Comparison of ENCODE assay signal across 10 cellular contexts in the genomic region with DNA sequence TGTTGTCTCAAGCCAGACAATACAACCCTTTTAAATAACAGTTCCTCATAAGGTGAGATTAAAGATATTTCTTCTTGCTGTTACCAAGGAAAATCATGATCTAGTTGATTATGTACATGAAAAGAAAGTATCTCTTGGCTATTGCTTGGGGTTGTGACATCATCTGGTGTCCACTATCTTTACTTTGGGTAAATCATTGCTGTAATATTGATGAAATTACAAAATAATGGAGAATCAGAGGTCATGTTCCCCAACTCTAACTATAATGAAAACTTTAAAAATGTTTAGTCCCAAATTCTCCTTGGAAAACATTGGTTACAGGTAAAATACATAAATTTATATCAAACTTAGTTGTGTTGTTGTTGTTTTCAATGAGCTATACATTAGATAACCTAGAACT.
"Had no signal": no experiment of that assay in that cellular context is flagged by ENCODE, and none has a peak within 500 bp of the region (broad histone marks: within the 10 kb centered on the region; RNA-seq: fewer than 3 reads in every experiment).

No MANE protein-coding gene starts in this region.

- H3K36me3 ChIP-seq: HAP-1 had no signal

- DNase-seq: GM23248, GOT3, H7, H9, HCEC 1CT, HFFc6 had no signal

- H3K4me3 ChIP-seq: GM23248, GM23338, HAP-1 had no signal

- H3K27ac ChIP-seq: GM23248 had no signal

- H3K4me2 ChIP-seq: GM23338 had no signal

- H3K9me3 ChIP-seq: HAP-1 had no signal

- H3K9me3 Mint-ChIP-seq: GM23338, H9 had no signal

- H2AFZ ChIP-seq: GM23248, GM23338 had no signal

- FAIRE-seq: H1 had no signal

- ATAC-seq: HCT116 had no signal

- H3K27ac Mint-ChIP-seq: GM23338, H9, HFFc6 had no signal

- H3K4me3 Mint-ChIP-seq: GM23338, H9, HFFc6 had no signal

- H3K9ac ChIP-seq: GM23248 had no signal
